8 cellular contexts compared by ENCODE assay signal in the genomic region with DNA sequence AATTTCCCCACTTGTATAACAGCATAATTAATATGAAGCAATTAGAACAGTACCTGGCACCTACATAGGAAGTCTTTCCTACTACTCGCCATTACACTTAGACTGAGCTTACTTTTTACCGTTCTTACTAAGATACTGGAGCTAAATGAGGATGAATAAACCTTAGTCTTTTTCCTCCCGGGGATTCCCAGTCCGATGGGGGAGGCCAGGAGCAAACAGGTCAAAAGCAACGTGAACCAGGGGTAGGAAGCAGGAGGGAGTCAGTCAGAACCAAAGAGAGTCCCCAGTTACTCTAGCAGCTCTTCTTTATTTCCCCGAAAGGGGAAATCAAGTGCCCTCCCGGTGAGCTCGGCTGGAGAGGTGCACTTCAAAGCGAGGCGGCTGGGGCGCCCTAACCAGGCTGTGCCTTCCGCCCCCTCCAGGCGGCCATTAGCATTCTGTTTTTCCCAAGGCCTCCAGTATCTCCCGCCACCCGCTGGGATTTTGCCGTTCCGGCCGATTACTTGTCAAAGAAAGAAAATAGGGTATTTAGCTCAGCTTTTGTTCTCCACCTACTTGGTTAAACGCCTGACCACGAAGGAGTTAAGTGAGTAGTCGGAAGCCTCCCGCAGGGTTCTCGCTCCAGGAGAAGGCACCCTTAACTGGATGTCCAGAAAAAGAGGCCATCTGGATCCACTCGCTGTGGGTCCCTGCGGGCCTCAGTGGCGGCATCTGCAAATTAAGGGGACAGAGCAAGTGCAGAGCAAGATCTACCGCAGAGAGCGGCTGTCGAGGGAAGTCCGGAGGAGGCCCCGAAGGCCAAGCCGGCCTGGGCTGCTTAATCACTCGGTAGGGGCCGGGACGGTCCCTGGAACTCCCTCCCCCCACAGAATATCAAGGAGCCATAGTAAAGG. TPM values are rescaled to one million over a fixed set of nuclear protein-coding genes. Genes with fewer than 3 reads are reported as not detected.
A peak's percentile ranks its signal among the peaks of the same experiment; 100 is the strongest.
DNase-seq lines count a peak whose midpoint lies in the region; ATAC-seq and TF ChIP-seq lines count a peak whose summit lies in the region.

No MANE protein-coding gene starts in this region.

- peaks cover 34% of the 10 kb centered on the region for H3K4me1 ChIP-seq in CD8-positive, alpha-beta memory T cell (ENCODE audit: insufficient read depth, low read length)

- intact Hi-C loops in activated CD8-positive, alpha-beta T cell treated with anti-CD3 and anti-CD28 coated beads for 36 hours (cut with micrococcal nuclease): no loop called here

- H3K27ac ChIP-seq in CD8-positive, alpha-beta memory T cell (ENCODE audit: low read depth, low read length): no peak overlapping the region

- peaks cover 43 to 52% (median 48%) of the 10 kb centered on the region in 3 donors for H3K4me1 Mint-ChIP-seq in CD8-positive, alpha-beta memory T cell
- H3K4me1 Mint-ChIP-seq in activated CD8-positive, alpha-beta T cell treated with anti-CD3 and anti-CD28 coated beads for 36 hours (ENCODE audit: low read depth): peaks cover 46% of the 10 kb centered on the region

- H3K27me3 Mint-ChIP-seq in CD8-positive, alpha-beta memory T cell: peaks cover 55 to 76% of the 10 kb centered on the region in 2 donors
- H3K27me3 Mint-ChIP-seq in activated CD8-positive, alpha-beta T cell treated with anti-CD3 and anti-CD28 coated beads for 36 hours: peaks cover 75% of the 10 kb centered on the region

- H3K4me3 Mint-ChIP-seq in CD8-positive, alpha-beta memory T cell: peak overlapping the region; percentile 76 to 87 (median 79)
- peak overlapping the region; percentile 63 for H3K4me3 Mint-ChIP-seq in activated CD8-positive, alpha-beta T cell treated with anti-CD3 and anti-CD28 coated beads for 36 hours

- CTCF ChIA-PET in CD8-positive, alpha-beta memory T cell (lab: Charles Lee): interaction anchor here (0.7 to 2.6 kb wide), 6 partner anchors 9 to 597 kb away, joined by 3 to 14 read pairs (median 3); no protein-coding TSS in a partner anchor
- CTCF ChIA-PET in activated CD8-positive, alpha-beta T cell treated with anti-CD3 and anti-CD28 coated beads for 36 hours (lab: Charles Lee): interaction anchor here (0.7 to 3.7 kb wide), 6 partner anchors 8 to 241 kb away, joined by 3 to 16 read pairs (median 3); no protein-coding TSS in a partner anchor

- no peak for TF ChIP-seq CTCF in activated CD8-positive, alpha-beta T cell treated with anti-CD3 and anti-CD28 coated beads for 36 hours (IDR thresholded peaks at IDR 0.05)
- TF ChIP-seq CTCF in kidney epithelial cell (IDR thresholded peaks at IDR 0.05; ENCODE audit: insufficient read depth, low read length, poor library complexity, severe bottlenecking): peak; percentile 32

- DNase-seq in CD8-positive, alpha-beta memory T cell: no peak
- DNase-seq in activated CD8-positive, alpha-beta T cell treated with anti-CD3 and anti-CD28 coated beads for 36 hours: peak; percentile 52
- DNase-seq in kidney epithelial cell (ENCODE audit: low read depth) (no peak), NCI-H226 (no peak), GM19240 (ENCODE audit: insufficient read length, low spot score) (no peak), KG1 (lab: John Stamatoyannopoulos, UW) (no peak), 8988T (no peak)

- peaks cover 0 to 2% (median 0%) of the 10 kb centered on the region in 5 donors for H3K9me3 Mint-ChIP-seq in CD8-positive, alpha-beta memory T cell
- H3K9me3 Mint-ChIP-seq in activated CD8-positive, alpha-beta T cell treated with anti-CD3 and anti-CD28 coated beads for 36 hours: no peaks in the 10 kb centered on the region

- H3K36me3 Mint-ChIP-seq in CD8-positive, alpha-beta memory T cell: no peaks in the 10 kb centered on the region
- no peaks in the 10 kb centered on the region for H3K36me3 Mint-ChIP-seq in activated CD8-positive, alpha-beta T cell treated with anti-CD3 and anti-CD28 coated beads for 36 hours (ENCODE audit: low read depth)

- H3K4me3 ChIP-seq in CD8-positive, alpha-beta memory T cell (ENCODE audit: low read length): no peak overlapping the region
- H3K4me3 ChIP-seq in kidney epithelial cell (ENCODE audit: low read depth, low read length): no peak overlapping the region

- peak; percentile 45 for ATAC-seq in GM21619 (IDR thresholded peaks at IDR 0.05; ENCODE audit: unreplicated experiment)
- ATAC-seq in activated CD8-positive, alpha-beta T cell treated with anti-CD3 and anti-CD28 coated beads for 36 hours: peak; percentile 60

- H3K9me3 ChIP-seq in CD8-positive, alpha-beta memory T cell (ENCODE audit: low read length): no peaks in the 10 kb centered on the region

- peaks cover 55% of the 10 kb centered on the region for H3K27me3 ChIP-seq in CD8-positive, alpha-beta memory T cell (ENCODE audit: insufficient read depth, low read length, poor library complexity, severe bottlenecking)
- peaks cover 69% of the 10 kb centered on the region for H3K27me3 ChIP-seq in kidney epithelial cell (ENCODE audit: control insufficient read depth, insufficient read depth, low read length)

- peak overlapping the region in 2 of 8 donors; percentile 30 to 40 for H3K27ac Mint-ChIP-seq in CD8-positive, alpha-beta memory T cell
- H3K27ac Mint-ChIP-seq in activated CD8-positive, alpha-beta T cell treated with anti-CD3 and anti-CD28 coated beads for 36 hours: no peak overlapping the region

- POLR2A ChIA-PET in CD8-positive, alpha-beta memory T cell (lab: Charles Lee): no interaction called here
- POLR2A ChIA-PET in activated CD8-positive, alpha-beta T cell treated with anti-CD3 and anti-CD28 coated beads for 36 hours (lab: Charles Lee): interaction anchor here (0.6 to 1.0 kb wide), 2 partner anchors 15 to 591 kb away, joined by 3 read pairs; no protein-coding TSS in a partner anchor

- no peaks in the 10 kb centered on the region for H3K36me3 ChIP-seq in CD8-positive, alpha-beta memory T cell (ENCODE audit: insufficient read depth, low read length)
- no peaks in the 10 kb centered on the region for H3K36me3 ChIP-seq in kidney epithelial cell (ENCODE audit: control insufficient read depth, insufficient read depth, low read length)

RNA-seq across cellular contexts. Expression of gene EOMES, which starts 6.3 kb away (rescaled TPM):
- total RNA-seq in CD8-positive, alpha-beta memory T cell: 10 to 100 TPM; 37.1 to 37.2 TPM
- 188 TPM for polyA plus RNA-seq in CD8-positive, alpha-beta memory T cell
- 1 to 10 TPM; 4.2 to 4.4 TPM for total RNA-seq in activated CD8-positive, alpha-beta T cell treated with anti-CD3 and anti-CD28 coated beads for 36 hours
- 0.04 TPM in 1 of 2 replicates, not detected in the other for total RNA-seq in kidney epithelial cell

Comparison
In these comparisons a context has a peak if more than half of its experiments do, and no peak if none do; other contexts are left out.
1. RNA of gene EOMES, which starts 6.3 kb away (total RNA-seq): 37.1 to 37.2 TPM in CD8-positive, alpha-beta memory T cell; 4.2 to 4.4 TPM in activated CD8-positive, alpha-beta T cell treated with anti-CD3 and anti-CD28 coated beads for 36 hours and 0.04 TPM in kidney epithelial cell; every median in the first group is over 4 times any median in the second.